In the genomic region with DNA sequence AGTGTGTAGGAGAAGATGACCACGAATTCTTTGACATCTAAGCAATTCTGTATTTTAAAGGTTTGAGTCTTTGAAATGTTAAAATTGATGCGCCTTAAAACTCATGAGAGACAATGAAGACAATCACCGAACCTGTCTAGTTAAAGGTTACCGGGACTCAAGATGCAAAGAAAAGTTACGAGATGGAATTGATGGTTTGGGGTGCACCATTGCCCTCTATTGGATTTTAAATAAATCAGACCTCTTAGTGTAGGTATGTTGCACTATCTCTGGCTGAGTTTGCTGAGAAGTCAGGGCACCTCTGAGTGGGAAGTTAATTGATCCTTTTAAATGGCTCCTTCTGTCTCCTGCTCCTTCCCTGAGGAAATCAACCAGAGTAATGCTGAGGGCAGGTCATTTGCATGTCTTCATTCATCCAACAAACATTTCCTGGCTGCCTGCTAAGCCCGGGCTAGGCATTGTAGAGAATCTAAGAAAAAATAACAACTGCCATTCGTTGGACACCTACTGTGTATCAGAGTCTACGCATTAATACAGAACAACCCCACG, we compare ENCODE assay signal across 1 cellular context.
A peak's percentile ranks its signal among the peaks of the same experiment; 100 is the strongest.
TF ChIP-seq lines count a peak whose summit lies in the region.

No MANE protein-coding gene starts in this region.

TF ChIP-seq in GM12878, 131 proteins besides CTCF, POLR2A, EP300 and RAD21:
- no peak for TF ChIP-seq BHLHE40 (IDR thresholded peaks at IDR 0.05; ENCODE audit: borderline replicate concordance in 1 of 2, low read depth in 2 of 2, low read length in 1 of 2)
- TF ChIP-seq ZSCAN29 (IDR thresholded peaks at IDR 0.05): no peak
- no peak for TF ChIP-seq JUNB (IDR thresholded peaks at IDR 0.05)
- TF ChIP-seq EZH2 (IDR thresholded peaks at IDR 0.05; ENCODE audit: borderline replicate concordance, control insufficient read depth, low read depth, low read length): no peak
- TF ChIP-seq POU2F2 (IDR thresholded peaks at IDR 0.05; ENCODE audit: borderline replicate concordance, low read depth, low read length): no peak
- no peak for TF ChIP-seq MYC (IDR thresholded peaks at IDR 0.05; ENCODE audit: insufficient read depth, insufficient read length, insufficient replicate concordance, low read length, severe bottlenecking)
- TF ChIP-seq SMC3 (IDR thresholded peaks at IDR 0.05; ENCODE audit: borderline replicate concordance, low read length): peak; percentile 14; the same call in 1 of the 2 replicates
